1 cellular context compared by ENCODE assay signal in the genomic region with DNA sequence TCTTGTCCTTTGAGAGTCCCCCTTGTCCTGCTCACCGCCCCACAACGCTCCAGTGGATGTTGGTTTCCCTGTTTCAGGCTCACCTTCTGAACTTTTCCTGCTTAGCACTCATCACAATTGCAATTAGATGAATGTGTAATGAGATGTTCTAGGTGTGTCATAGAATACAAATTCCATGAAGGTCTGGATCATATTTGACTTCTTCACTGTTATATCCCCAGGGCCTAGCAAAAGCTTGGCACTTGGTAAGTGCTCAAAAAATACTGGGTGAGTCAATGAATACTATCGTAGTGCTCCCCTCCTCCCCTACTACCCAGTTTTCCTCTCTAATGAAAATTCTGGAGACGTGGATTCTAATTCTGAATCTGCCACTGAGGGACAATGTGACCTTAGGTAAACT.
TF ChIP-seq lines count a peak whose summit lies in the region.

No MANE protein-coding gene starts in this region.

TF ChIP-seq in WTC11, 78 proteins besides CTCF, POLR2A, EP300 and RAD21:
- TF ChIP-seq, protein P1, sequence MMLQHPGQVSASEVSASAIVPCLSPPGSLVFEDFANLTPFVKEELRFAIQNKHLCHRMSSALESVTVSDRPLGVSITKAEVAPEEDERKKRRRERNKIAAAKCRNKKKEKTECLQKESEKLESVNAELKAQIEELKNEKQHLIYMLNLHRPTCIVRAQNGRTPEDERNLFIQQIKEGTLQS (CRISPR knock-in tag; conservative IDR thresholded peaks at IDR 0.05): no peak
- TF ChIP-seq HMGXB4 (CRISPR knock-in tag; IDR thresholded peaks at IDR 0.05) (no peak), ZNF138 (CRISPR knock-in tag; conservative IDR thresholded peaks at IDR 0.05) (no peak), E2F5 (CRISPR knock-in tag; IDR thresholded peaks at IDR 0.05) (no peak), STAT6 (CRISPR knock-in tag; conservative IDR thresholded peaks at IDR 0.05; ENCODE audit: low read depth) (no peak), ZNF671 (CRISPR knock-in tag; IDR thresholded peaks at IDR 0.05) (no peak), SMAD3 (CRISPR knock-in tag; IDR thresholded peaks at IDR 0.05; ENCODE audit: borderline replicate concordance) (no peak), ZNF219 (CRISPR knock-in tag; IDR thresholded peaks at IDR 0.05; ENCODE audit: borderline replicate concordance) (no peak), TP53 (CRISPR knock-in tag; IDR thresholded peaks at IDR 0.05) (no peak)
